ENCODE assay signal across 24 cellular contexts in the genomic region with DNA sequence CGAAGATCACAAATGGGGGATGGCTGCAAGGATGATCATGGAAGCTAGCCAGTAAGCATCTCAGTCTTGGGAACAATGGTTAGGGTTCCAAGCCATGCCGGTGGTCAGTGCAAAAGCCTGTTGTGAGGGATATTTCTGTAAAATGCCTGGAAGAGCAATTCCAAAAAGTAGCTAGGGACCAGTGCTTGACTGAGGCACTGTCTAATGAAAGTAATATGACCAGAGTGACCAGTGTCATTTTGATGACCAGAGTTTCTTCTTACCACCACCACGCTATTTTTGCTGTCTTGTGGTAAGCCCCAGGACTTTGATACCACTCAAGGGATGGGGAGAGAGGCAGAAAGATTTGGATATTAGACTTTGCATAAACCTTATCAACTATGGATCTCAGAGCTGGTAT. TPM values are rescaled to one million over a fixed set of nuclear protein-coding genes. Genes with fewer than 3 reads are reported as not detected.
"Had no signal": no experiment of that assay in that cellular context is flagged by ENCODE, and none has a peak within 500 bp of the region (broad histone marks: within the 10 kb centered on the region; RNA-seq: fewer than 3 reads in every experiment).

No MANE protein-coding gene starts in this region.

- H3K4me3 Mint-ChIP-seq: IgD-negative memory B cell had no signal

- H3K4me2 ChIP-seq: KMS-11, SK-N-SH had no signal

- H3K27ac Mint-ChIP-seq: IgD-negative memory B cell had no signal

- ATAC-seq: HepG2, K562 had no signal

- H3K36me3 Mint-ChIP-seq: IgD-negative memory B cell had no signal

- FAIRE-seq: HepG2, K562 had no signal

- H3K9ac ChIP-seq: KMS-11, SK-N-SH had no signal

- H3K4me3 ChIP-seq: K562 had no signal

- DNase-seq: Kasumi-1, MM.1S, NCI-H1092 treated with DMSO at 0.1 percent for 48 hours, NCI-H1436, NCI-H187, NCI-H2029, NCI-H2081 treated with DMSO at 0.1 percent for 48 hours, NCI-H2171, NCI-H226, NCI-H446, NCI-H510A, NCI-H524 treated with DMSO at 0.1 percent for 48 hours, NCI-H69, NCI-H774, SHP77, SK-N-SH had no signal

- H3K27ac ChIP-seq: KMS-11, RWPE1 had no signal

- H3K4me1 Mint-ChIP-seq: IgD-negative memory B cell had no signal

RNA-seq across cellular contexts. Expression of gene GDPD4, which starts 18.4 kb away (rescaled TPM):
- total RNA-seq: HepG2, HT-29, M059J, SK-MEL-5 had no signal
- polyA plus RNA-seq: HepG2, IgD-negative memory B cell, K562, SK-N-SH had no signal
